Comparison of ENCODE assay signal across 9 cellular contexts in the genomic region with DNA sequence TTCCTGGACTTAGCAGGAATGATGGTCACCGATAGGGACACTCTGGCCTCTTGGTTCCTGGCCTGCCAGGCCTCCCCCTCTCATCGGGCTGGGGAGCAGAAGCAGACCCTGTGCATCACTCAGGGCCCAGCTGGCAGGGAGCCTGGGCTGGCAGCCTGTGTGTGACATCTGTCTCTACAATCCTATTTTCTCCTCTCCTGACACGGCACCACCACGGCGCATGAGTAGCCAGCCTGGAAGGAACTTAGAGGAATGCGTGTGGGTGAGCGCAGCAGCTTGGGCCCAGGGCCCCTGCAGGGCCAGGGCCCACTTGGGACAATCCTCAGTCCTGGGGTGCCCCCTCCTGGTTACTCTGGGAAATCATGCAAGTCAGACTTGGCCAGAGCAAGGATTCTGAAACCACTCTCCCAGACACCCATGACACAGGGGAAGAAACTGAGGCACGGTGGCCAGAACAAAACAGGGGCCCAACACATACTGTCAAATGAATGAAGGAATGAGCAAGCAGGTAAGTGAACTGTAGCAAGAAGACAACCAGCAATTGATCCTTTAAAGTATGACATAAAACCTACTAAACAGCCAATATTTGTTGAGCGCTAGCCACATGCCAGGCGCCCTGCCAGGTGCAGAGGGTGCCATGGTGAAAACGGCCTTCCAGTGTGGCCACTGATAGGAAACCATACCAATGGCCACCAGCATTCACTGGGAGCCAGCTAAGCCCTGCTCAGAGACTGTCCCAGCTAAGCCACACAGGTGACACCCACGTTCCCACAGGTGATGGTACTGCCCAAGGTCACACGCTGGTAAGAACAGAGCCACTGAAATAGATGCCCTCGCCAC. TPM values are rescaled to one million over a fixed set of nuclear protein-coding genes. Genes with fewer than 3 reads are reported as not detected.
DNase-seq lines count a peak whose midpoint lies in the region; ATAC-seq, FAIRE-seq and TF ChIP-seq lines count a peak whose summit lies in the region.
"Had no signal": no experiment of that assay in that cellular context is flagged by ENCODE, and none has a peak within 500 bp of the region (broad histone marks: within the 10 kb centered on the region; RNA-seq: fewer than 3 reads in every experiment).

No MANE protein-coding gene starts in this region.

- intact Hi-C loops in heart left ventricle (cut with DNase I): loop anchor here (1.0 to 10.0 kb wide), 6 partner anchors 151 to 666 kb away; no protein-coding TSS in a partner anchor
- intact Hi-C loops in uterus (cut with DNase I; ENCODE audit: low total_unique reads): loop anchor here (10.0 kb wide), 1 partner anchor 174 kb away; no protein-coding TSS in a partner anchor

- no peak overlapping the region for H3K27ac ChIP-seq in heart left ventricle
- H3K27ac ChIP-seq in uterus: no peak overlapping the region

- H3K4me1 ChIP-seq in heart left ventricle: peaks cover 0 to 10% (median 3%) of the 10 kb centered on the region in 12 donors
- H3K4me1 ChIP-seq in uterus: no peaks in the 10 kb centered on the region

- no peaks in the 10 kb centered on the region for H3K9me3 ChIP-seq in heart left ventricle
- H3K9me3 ChIP-seq in uterus: no peaks in the 10 kb centered on the region

- 28 to 41% (median 31%) methylated on average over 12 to 14 of the region's 14 CpGs for WGBS in heart left ventricle, 4 donors

- H3K4me3 ChIP-seq in Jurkat, Clone E6-1 (ENCODE audit: low read length): no peak overlapping the region
- no peak overlapping the region for H3K4me3 ChIP-seq in heart left ventricle
- no peak overlapping the region for H3K4me3 ChIP-seq in uterus

- FAIRE-seq in D721Med (lab: Jason Lieb, UNC): no peak
- FAIRE-seq: TTC549 had no signal

- DNase-seq in D721Med (ENCODE audit: insufficient read length, low spot score): peak; percentile 96
- peak; percentile 63 for DNase-seq in Jurkat, Clone E6-1 (ENCODE audit: low read depth, low spot score)
- peak; percentile 67 for DNase-seq in activated naive CD8-positive, alpha-beta T cell treated with anti-CD3 and anti-CD28 coated beads, Interleukin-2, amount 50 U/mL, for 16 hours (ENCODE audit: low read depth, low spot score)
- peak; percentile 70 to 76 (median 72) for DNase-seq in heart left ventricle
- DNase-seq in pulmonary artery endothelial cell (ENCODE audit: low read depth, low spot score): peak; percentile 27
- DNase-seq in uterus: peak; percentile 64 to 66

- H3K36me3 ChIP-seq in heart left ventricle (no peaks in the 10 kb centered on the region), uterus (no peaks in the 10 kb centered on the region)

- TF ChIP-seq CTCF in D721Med (IDR thresholded peaks at IDR 0.05; ENCODE audit: insufficient read depth, missing control alignments): peak; percentile 79
- peak; percentile 67 to 91 (median 80) for TF ChIP-seq CTCF in heart left ventricle (IDR thresholded peaks at IDR 0.05)
- peak; percentile 67 to 89 (median 73) for TF ChIP-seq CTCF in uterus (IDR thresholded peaks at IDR 0.05)

- peak; percentile 94 for ATAC-seq in SK-N-SH treated with all-trans-retinoic acid at 6 μM for 48 hours
- ATAC-seq in heart left ventricle: peak; percentile 71 to 95 (median 88)
- ATAC-seq in HG02884 (IDR thresholded peaks at IDR 0.05; ENCODE audit: unreplicated experiment): no peak

- no peaks in the 10 kb centered on the region for H3K27me3 ChIP-seq in heart left ventricle
- H3K27me3 ChIP-seq in uterus: no peaks in the 10 kb centered on the region

- no peak for TF ChIP-seq POLR2A in heart left ventricle (IDR thresholded peaks at IDR 0.05)
- TF ChIP-seq POLR2A in uterus (IDR thresholded peaks at IDR 0.05): no peak

TF ChIP-seq in SK-N-SH treated with all-trans-retinoic acid at 6 μM for 48 hours, 23 proteins besides CTCF, POLR2A, EP300 and RAD21:
- TF ChIP-seq TCF4 (CRISPR knock-in tag; IDR thresholded peaks at IDR 0.05; ENCODE audit: borderline replicate concordance) (0 out of 2 replicates have a peak, but pooled peaks have one; percentile 19), PPARA (CRISPR knock-in tag; IDR thresholded peaks at IDR 0.05; ENCODE audit: borderline replicate concordance) (0 out of 2 replicates have a peak, but pooled peaks have one; percentile 43)
- TF ChIP-seq, protein P1, sequence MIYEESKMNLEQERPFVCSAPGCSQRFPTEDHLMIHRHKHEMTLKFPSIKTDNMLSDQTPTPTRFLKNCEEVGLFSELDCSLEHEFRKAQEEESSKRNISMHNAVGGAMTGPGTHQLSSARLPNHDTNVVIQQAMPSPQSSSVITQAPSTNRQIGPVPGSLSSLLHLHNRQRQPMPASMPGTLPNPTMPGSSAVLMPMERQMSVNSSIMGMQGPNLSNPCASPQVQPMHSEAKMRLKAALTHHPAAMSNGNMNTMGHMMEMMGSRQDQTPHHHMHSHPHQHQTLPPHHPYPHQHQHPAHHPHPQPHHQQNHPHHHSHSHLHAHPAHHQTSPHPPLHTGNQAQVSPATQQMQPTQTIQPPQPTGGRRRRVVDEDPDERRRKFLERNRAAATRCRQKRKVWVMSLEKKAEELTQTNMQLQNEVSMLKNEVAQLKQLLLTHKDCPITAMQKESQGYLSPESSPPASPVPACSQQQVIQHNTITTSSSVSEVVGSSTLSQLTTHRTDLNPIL (CRISPR knock-in tag; IDR thresholded peaks at IDR 0.05; ENCODE audit: low read depth): no peak
TF ChIP-seq in SK-N-SH treated with all-trans-retinoic acid at 6 μM for 48 hours: peak in this region for 2.

RNA-seq across cellular contexts. Expression of a gene that starts 13.3 kb away (rescaled TPM):
- 2.4 TPM for polyA plus RNA-seq in Jurkat, Clone E6-1 (2012; ENCODE audit: insufficient read depth, insufficient read length)
- total RNA-seq in heart left ventricle (not detected), pulmonary artery endothelial cell (0.07 and 0.20 TPM in 2 replicates), uterus (1 to 10 TPM in 2 of 4 donors, not detected in 2; 1.9 to 3.1 TPM)
- polyA plus RNA-seq in heart left ventricle: not detected

RNA-seq across cellular contexts. Expression of a gene that starts 16.8 kb away (rescaled TPM):
- polyA plus RNA-seq in Jurkat, Clone E6-1 (2012; ENCODE audit: insufficient read depth, insufficient read length): not detected
- total RNA-seq in heart left ventricle: 1 to 10 TPM in 2 of 9 donors, under 1 TPM in 7; 0.25 to 3.2 (median 0.54) TPM
- polyA plus RNA-seq in heart left ventricle: under 1 TPM; 0.11 to 0.55 TPM
- 0.74 and 2.0 TPM in 2 replicates for total RNA-seq in pulmonary artery endothelial cell
- 10 to 100 TPM in 3 of 4 donors, 1 to 10 TPM in 1; 8.8 to 28.7 (median 14.7) TPM for total RNA-seq in uterus

RNA-seq across cellular contexts. Expression of a gene that starts 51.8 kb away (rescaled TPM):
- 67.1 TPM for polyA plus RNA-seq in Jurkat, Clone E6-1 (2012; ENCODE audit: insufficient read depth, insufficient read length)
- total RNA-seq in heart left ventricle: 10 to 100 TPM; 24.0 to 51.1 (median 29.3) TPM
- polyA plus RNA-seq in heart left ventricle: 10 to 100 TPM; 12.6 to 22.4 TPM
- 131 and 165 TPM in 2 replicates for total RNA-seq in pulmonary artery endothelial cell
- 10 to 100 TPM; 10.6 to 93.3 (median 28.3) TPM for total RNA-seq in uterus

RNA-seq across cellular contexts. Expression of a gene that starts 58.2 kb away (rescaled TPM):
- 4.0 TPM for polyA plus RNA-seq in Jurkat, Clone E6-1 (2012; ENCODE audit: insufficient read depth, insufficient read length)
- total RNA-seq in heart left ventricle (10 to 100 TPM in 1 of 9 donors, 1 to 10 TPM in 8; 1.8 to 13.9 (median 2.6) TPM), pulmonary artery endothelial cell (1.1 and 2.8 TPM in 2 replicates), uterus (10 to 100 TPM in 2 of 4 donors, 1 to 10 TPM in 2; 5.6 to 21.6 (median 12.1) TPM)
- 1 to 10 TPM; 1.1 to 1.9 TPM for polyA plus RNA-seq in heart left ventricle

Comparison
In these comparisons a context has a peak if more than half of its experiments do, and no peak if none do; other contexts are left out.
1. DNase-seq: peak in every context shown above with its lines; median percentile 96 in D721Med; 72 in heart left ventricle; 67 in activated naive CD8-positive, alpha-beta T cell treated with anti-CD3 and anti-CD28 coated beads, Interleukin-2, amount 50 U/mL, for 16 hours; 65 in uterus; 63 in Jurkat, Clone E6-1; 27 in pulmonary artery endothelial cell.